ENCODE assay signal across 21 cellular contexts in genomic region chr3:55605837-55606236, GRCh38.
"Had no signal": no experiment of that assay in that cellular context is flagged by ENCODE, and none has a peak within 500 bp of the region (broad histone marks: within the 10 kb centered on the region; RNA-seq: fewer than 3 reads in every experiment).

No MANE protein-coding gene starts in this region.

- DNase-seq: activated CD4-positive, alpha-beta T cell treated with anti-CD3 and anti-CD28 coated beads for 48 hours; activated CD4-positive, alpha-beta T cell treated with anti-CD3 and anti-CD28 coated beads, Interleukin-2, amount 50 U/mL, for 4 hours; activated CD4-positive, CD25-positive, alpha-beta regulatory T cell treated with anti-CD3 and anti-CD28 coated beads, Interleukin-2, amount 50 U/mL, for 72 hours; activated CD8-positive, alpha-beta memory T cell treated with anti-CD3 and anti-CD28 coated beads, Interleukin-2, amount 50 U/mL, for 48 hours; activated CD8-positive, alpha-beta T cell treated with anti-CD3 and anti-CD28 coated beads, Interleukin-2, amount 10 ng/mL, durations not matched to agents 7 days and 5 days; activated effector memory CD4-positive, alpha-beta T cell treated with Interleukin-2 at 50 U/mL for 16 hours; activated naive CD4-positive, alpha-beta T cell; activated T-cell treated with anti-CD3 and anti-CD28 coated beads, Interleukin-2, amount 50 U/mL, for 1 hour; amygdala; NCI-H146; NCI-H187 treated with DMSO at 0.1 percent for 48 hours; NCI-H2081 treated with DMSO at 0.1 percent for 48 hours; NCI-H446; NCI-H524; PC-9; SHP77 treated with DMSO at 0.1 percent for 48 hours had no signal

- H3K4me1 Mint-ChIP-seq: activated naive CD4-positive, alpha-beta T cell treated with anti-CD3 and anti-CD28 coated beads, Interleukin-2, amount 50 U/mL, for 24 hours had no signal

- H3K27ac ChIP-seq: cardiac muscle cell, PC-9 had no signal

- H3K4me3 Mint-ChIP-seq: activated CD8-positive, alpha-beta T cell treated with anti-CD3 and anti-CD28 coated beads, Interleukin-2, amount 10 ng/mL, durations not matched to agents 7 days and 5 days; activated naive CD4-positive, alpha-beta T cell treated with anti-CD3 and anti-CD28 coated beads, Interleukin-2, amount 50 U/mL, for 24 hours; brain; T-helper 1 cell treated with Interleukin-12 subunit alpha and Interleukin-12 subunit beta and Interleukin-4 antibody, amounts not matched to agents 30 μg/mL and 1 μg/mL, for 36 hours; WTC11 had no signal

- H3K27me3 Mint-ChIP-seq: activated naive CD4-positive, alpha-beta T cell treated with anti-CD3 and anti-CD28 coated beads, Interleukin-2, amount 50 U/mL, for 24 hours had no signal

- H3K4me2 ChIP-seq: PC-9 had no signal

- H3K27me3 ChIP-seq: cardiac muscle cell had no signal

- H3K27ac Mint-ChIP-seq: activated CD8-positive, alpha-beta T cell treated with anti-CD3 and anti-CD28 coated beads, Interleukin-2, amount 10 ng/mL, durations not matched to agents 7 days and 5 days; activated naive CD4-positive, alpha-beta T cell treated with anti-CD3 and anti-CD28 coated beads, Interleukin-2, amount 50 U/mL, for 24 hours; brain; T-helper 1 cell treated with Interleukin-12 subunit alpha and Interleukin-12 subunit beta and Interleukin-4 antibody, amounts not matched to agents 30 μg/mL and 1 μg/mL, for 36 hours; WTC11 had no signal

- ATAC-seq: activated CD8-positive, alpha-beta T cell treated with anti-CD3 and anti-CD28 coated beads, Interleukin-2, amount 10 ng/mL, durations not matched to agents 7 days and 5 days; WTC11 had no signal

- H3K36me3 Mint-ChIP-seq: activated naive CD4-positive, alpha-beta T cell treated with anti-CD3 and anti-CD28 coated beads, Interleukin-2, amount 50 U/mL, for 24 hours; WTC11 had no signal

- H3K9me3 Mint-ChIP-seq: activated naive CD4-positive, alpha-beta T cell treated with anti-CD3 and anti-CD28 coated beads, Interleukin-2, amount 50 U/mL, for 24 hours; brain; T-helper 1 cell treated with Interleukin-12 subunit alpha and Interleukin-12 subunit beta and Interleukin-4 antibody, amounts not matched to agents 30 μg/mL and 1 μg/mL, for 36 hours had no signal

- H3K36me3 ChIP-seq: cardiac muscle cell had no signal

- H3K4me3 ChIP-seq: cardiac muscle cell, PC-9 had no signal
